ENCODE assay signal across 8 cellular contexts in the genomic region with DNA sequence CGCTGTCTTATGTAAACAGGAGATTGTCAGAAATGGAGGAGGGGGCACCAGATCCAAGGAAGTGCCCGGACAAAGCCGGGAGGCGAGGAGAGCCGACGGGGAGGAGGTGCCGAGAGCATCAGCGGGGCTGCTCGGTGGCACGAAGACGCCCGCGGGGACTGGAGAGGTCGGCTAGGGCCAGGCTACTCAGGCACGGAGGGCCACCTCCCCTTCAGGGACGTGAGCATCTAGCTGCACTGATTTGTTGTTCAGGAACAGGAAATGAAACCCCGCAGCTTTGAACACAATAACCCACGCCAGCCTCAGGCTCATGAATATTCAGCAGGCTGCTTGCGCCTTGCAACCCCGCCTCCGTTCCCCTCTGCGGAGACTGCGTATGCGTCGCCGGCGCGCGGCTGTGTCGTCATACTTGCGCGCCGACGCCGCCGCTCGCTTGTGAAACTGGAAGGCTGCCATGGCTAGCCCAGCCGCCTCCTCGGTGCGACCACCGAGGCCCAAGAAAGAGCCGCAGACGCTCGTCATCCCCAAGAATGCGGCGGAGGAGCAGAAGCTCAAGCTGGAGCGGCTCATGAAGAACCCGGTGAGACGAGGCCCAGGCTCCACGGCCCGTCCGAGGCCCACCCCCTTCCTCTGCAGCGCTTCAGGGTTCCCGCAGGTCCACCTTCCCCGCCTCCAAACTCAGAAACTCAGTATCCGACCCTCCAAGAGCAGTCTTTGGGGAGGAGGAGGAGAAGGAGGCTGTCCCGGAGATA. TPM values are rescaled to one million over a fixed set of nuclear protein-coding genes. Genes with fewer than 3 reads are reported as not detected.
DNase-seq lines count a peak whose midpoint lies in the region; ATAC-seq and TF ChIP-seq lines count a peak whose summit lies in the region.

A gene with protein sequence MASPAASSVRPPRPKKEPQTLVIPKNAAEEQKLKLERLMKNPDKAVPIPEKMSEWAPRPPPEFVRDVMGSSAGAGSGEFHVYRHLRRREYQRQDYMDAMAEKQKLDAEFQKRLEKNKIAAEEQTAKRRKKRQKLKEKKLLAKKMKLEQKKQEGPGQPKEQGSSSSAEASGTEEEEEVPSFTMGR (plus strand): TSS at position 406 of the 752 bp plus-strand sequence. CDS start 49 bp downstream, at position 455.

- DNase-seq in DMS79 (lab: John Stamatoyannopoulos, UW) = peak; percentile 88
- DNase-seq in Peyer's patch = peak; percentile 88 to 96 (median 93)
- peak; percentile 76 for DNase-seq in activated T-cell treated with anti-CD3 and anti-CD28 coated beads, Interleukin-2, amount 50 U/mL, for 4 hours
- DNase-seq in esophagus muscularis mucosa (ENCODE audit: extremely low spot score) = peak; percentile 94
- peak; percentile 65 for DNase-seq in stimulated activated CD8-positive, alpha-beta memory T cell treated with anti-CD3 and anti-CD28 coated beads, Interleukin-7, amount 100 ng/mL, for 24 hours (ENCODE audit: low read depth)

- H3K27ac ChIP-seq in KOPT-K1 (ENCODE audit: low read depth, low read length, poor library complexity, severe bottlenecking) = peak within 1 kb of the TSS; percentile 69
- H3K27ac ChIP-seq in Peyer's patch = peak within 1 kb of the TSS; percentile 74 to 86 (median 76)
- H3K27ac ChIP-seq in esophagus muscularis mucosa (replicated peaks in 1 of 4) = peak within 1 kb of the TSS; percentile 80 to 83 (median 82)
- peak within 1 kb of the TSS; percentile 90 for H3K27ac ChIP-seq in muscle layer of duodenum (ENCODE audit: low read length)

- WGBS in esophagus muscularis mucosa = 2% methylated on average over 21 of the region's 57 CpGs

- peaks cover 0 to 8% (median 3%) of the 10 kb centered on the region in 4 donors for H3K4me1 ChIP-seq in Peyer's patch
- peaks cover 9 to 29% (median 19%) of the 10 kb centered on the region in 4 donors for H3K4me1 ChIP-seq in esophagus muscularis mucosa
- peaks cover 7 to 9% of the 10 kb centered on the region in 2 donors for H3K4me1 ChIP-seq in muscle layer of duodenum (ENCODE audit: control insufficient read depth in 1 of 2, insufficient read depth in 2 of 2, low read length in 2 of 2)

- H3K9me3 ChIP-seq in KOPT-K1 (ENCODE audit: insufficient read depth, low read length, poor library complexity, severe bottlenecking) = no peaks in the 10 kb centered on the region
- H3K9me3 ChIP-seq in Peyer's patch = no peaks in the 10 kb centered on the region
- H3K9me3 ChIP-seq in esophagus muscularis mucosa = no peaks in the 10 kb centered on the region
- H3K9me3 ChIP-seq in muscle layer of duodenum (ENCODE audit: control insufficient read depth in 1 of 2, low read length in 2 of 2) = no peaks in the 10 kb centered on the region

- H3K36me3 ChIP-seq in KOPT-K1 (ENCODE audit: insufficient read depth, low read length) (peaks cover 58% of the 10 kb centered on the region), Peyer's patch (peaks cover 0 to 32% (median 0%) of the 10 kb centered on the region in 3 donors), esophagus muscularis mucosa (peaks cover 18 to 47% (median 32%) of the 10 kb centered on the region in 4 donors), muscle layer of duodenum (ENCODE audit: control insufficient read depth in 1 of 2, insufficient read depth in 2 of 2, low read length in 2 of 2) (peaks cover 6 to 22% of the 10 kb centered on the region in 2 donors)

- intact Hi-C loops in esophagus muscularis mucosa (cut with DNase I) = no loop called here

- TF ChIP-seq EP300 in esophagus muscularis mucosa (IDR thresholded peaks at IDR 0.05) = no peak

- TF ChIP-seq CTCF in Peyer's patch (IDR thresholded peaks at IDR 0.05) (no peak), esophagus muscularis mucosa (IDR thresholded peaks at IDR 0.05) (no peak)

- ATAC-seq in GM21786 (IDR thresholded peaks at IDR 0.05; ENCODE audit: unreplicated experiment) = peak; percentile 99
- ATAC-seq in activated T-cell treated with anti-CD3 and anti-CD28 coated beads, Interleukin-2, amount 50 U/mL, for 4 hours = peak; percentile 95 to 96

- peak within 1 kb of the TSS; percentile 93 for H3K4me3 Mint-ChIP-seq in activated T-cell treated with anti-CD3 and anti-CD28 coated beads, Interleukin-2, amount 50 U/mL, for 4 hours

- H3K9me3 Mint-ChIP-seq in activated T-cell treated with anti-CD3 and anti-CD28 coated beads, Interleukin-2, amount 50 U/mL, for 4 hours = no peaks in the 10 kb centered on the region

- H3K4me1 Mint-ChIP-seq in activated T-cell treated with anti-CD3 and anti-CD28 coated beads, Interleukin-2, amount 50 U/mL, for 4 hours (ENCODE audit: low read depth) = peaks cover 23% of the 10 kb centered on the region

- TF ChIP-seq POLR2A in Peyer's patch (IDR thresholded peaks at IDR 0.05) = peak; percentile 24 to 41
- no peak for TF ChIP-seq POLR2A in esophagus muscularis mucosa (IDR thresholded peaks at IDR 0.05; ENCODE audit: low read depth)

- H3K36me3 Mint-ChIP-seq in activated T-cell treated with anti-CD3 and anti-CD28 coated beads, Interleukin-2, amount 50 U/mL, for 4 hours (ENCODE audit: insufficient read depth) = peaks cover 16% of the 10 kb centered on the region

- peak within 1 kb of the TSS; percentile 70 to 94 (median 82) for H3K4me3 ChIP-seq in Peyer's patch
- peak within 1 kb of the TSS; percentile 66 to 93 (median 76) for H3K4me3 ChIP-seq in esophagus muscularis mucosa
- peak within 1 kb of the TSS; percentile 99 for H3K4me3 ChIP-seq in muscle layer of duodenum (ENCODE audit: low read depth in 1 of 2, low read length in 2 of 2)

- no peaks in the 10 kb centered on the region for H3K27me3 Mint-ChIP-seq in activated T-cell treated with anti-CD3 and anti-CD28 coated beads, Interleukin-2, amount 50 U/mL, for 4 hours (ENCODE audit: low read depth)

- H3K27me3 ChIP-seq in Peyer's patch (no peaks in the 10 kb centered on the region), esophagus muscularis mucosa (no peaks in the 10 kb centered on the region), muscle layer of duodenum (ENCODE audit: low read depth, low read length) (no peaks in the 10 kb centered on the region)

RNA-seq across cellular contexts. Expression of the gene that starts here (rescaled TPM):
- total RNA-seq in Peyer's patch = 10 to 100 TPM; 20.7 to 63.5 (median 38.2) TPM
- 10 to 100 TPM; 24.8 to 30.1 (median 27.0) TPM for total RNA-seq in activated T-cell treated with anti-CD3 and anti-CD28 coated beads, Interleukin-2, amount 50 U/mL, for 4 hours
- total RNA-seq in esophagus muscularis mucosa = 10 to 100 TPM; 14.7 to 21.6 (median 19.2) TPM

Comparison
In these comparisons a context has a peak if more than half of its experiments do, and no peak if none do; other contexts are left out.
1. Peak in every context shown above with its lines: DNase-seq, ATAC-seq, H3K4me3 ChIP-seq and H3K27ac ChIP-seq.